1 cellular context compared by ENCODE assay signal in the genomic region with DNA sequence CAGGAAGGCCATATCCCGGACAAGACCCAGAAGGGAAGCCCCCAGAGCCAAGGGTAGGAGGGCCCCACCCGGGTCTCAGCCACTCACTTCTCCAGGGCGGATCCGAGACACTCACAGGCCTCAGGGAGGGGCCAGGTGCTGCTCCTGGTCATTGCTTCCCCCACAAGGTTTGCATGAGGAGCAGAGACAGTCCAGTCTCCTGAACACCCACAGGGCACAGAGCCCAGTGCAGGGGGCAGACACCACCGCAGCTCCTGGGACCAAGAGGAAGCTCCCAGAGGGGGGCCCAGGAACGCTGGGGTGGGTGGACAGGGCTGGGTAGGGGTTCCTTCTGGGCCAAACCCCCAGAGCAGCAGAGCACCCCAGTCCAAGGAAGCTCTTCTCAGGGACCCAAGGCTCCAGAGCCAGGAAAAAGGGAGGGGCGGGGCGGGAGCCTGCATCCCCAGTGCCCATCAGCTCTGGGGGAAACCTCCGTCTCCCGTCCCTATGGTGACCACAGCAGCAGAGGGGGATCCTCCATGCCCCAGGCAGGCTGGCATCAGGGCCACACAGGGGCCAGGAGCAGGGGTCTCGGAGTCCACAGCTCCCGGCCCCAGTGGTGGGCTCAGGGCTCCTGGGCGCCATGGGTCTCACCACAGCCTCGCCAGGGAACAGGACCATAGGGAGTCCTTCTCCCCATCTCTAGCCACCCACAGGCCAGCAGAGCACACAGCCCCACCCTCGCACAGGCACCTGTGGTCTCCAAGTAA.
TF ChIP-seq lines count a peak whose summit lies in the region.

No MANE protein-coding gene starts in this region.

TF ChIP-seq in SK-N-SH treated with all-trans-retinoic acid at 6 μM for 48 hours, 23 proteins besides CTCF, POLR2A, EP300 and RAD21 (continued from another document):
- TF ChIP-seq, protein P1, sequence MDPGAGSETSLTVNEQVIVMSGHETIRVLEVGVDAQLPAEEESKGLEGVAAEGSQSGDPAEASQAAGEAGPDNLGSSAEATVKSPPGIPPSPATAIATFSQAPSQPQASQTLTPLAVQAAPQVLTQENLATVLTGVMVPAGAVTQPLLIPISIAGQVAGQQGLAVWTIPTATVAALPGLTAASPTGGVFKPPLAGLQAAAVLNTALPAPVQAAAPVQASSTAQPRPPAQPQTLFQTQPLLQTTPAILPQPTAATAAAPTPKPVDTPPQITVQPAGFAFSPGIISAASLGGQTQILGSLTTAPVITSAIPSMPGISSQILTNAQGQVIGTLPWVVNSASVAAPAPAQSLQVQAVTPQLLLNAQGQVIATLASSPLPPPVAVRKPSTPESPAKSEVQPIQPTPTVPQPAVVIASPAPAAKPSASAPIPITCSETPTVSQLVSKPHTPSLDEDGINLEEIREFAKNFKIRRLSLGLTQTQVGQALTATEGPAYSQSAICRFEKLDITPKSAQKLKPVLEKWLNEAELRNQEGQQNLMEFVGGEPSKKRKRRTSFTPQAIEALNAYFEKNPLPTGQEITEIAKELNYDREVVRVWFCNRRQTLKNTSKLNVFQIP (CRISPR knock-in tag; IDR thresholded peaks at IDR 0.05; ENCODE audit: borderline replicate concordance, low read depth): no peak
- no peak for TF ChIP-seq RARB (CRISPR knock-in tag; IDR thresholded peaks at IDR 0.05)
- no peak for TF ChIP-seq ESRRG (CRISPR knock-in tag; IDR thresholded peaks at IDR 0.05)
- no peak for TF ChIP-seq SNAI2 (CRISPR knock-in tag; IDR thresholded peaks at IDR 0.05)
- TF ChIP-seq ZNF565 (CRISPR knock-in tag; conservative IDR thresholded peaks at IDR 0.05; ENCODE audit: low read depth): no peak
- no peak for TF ChIP-seq ZNF70 (CRISPR knock-in tag; IDR thresholded peaks at IDR 0.05)
- TF ChIP-seq, protein P2, sequence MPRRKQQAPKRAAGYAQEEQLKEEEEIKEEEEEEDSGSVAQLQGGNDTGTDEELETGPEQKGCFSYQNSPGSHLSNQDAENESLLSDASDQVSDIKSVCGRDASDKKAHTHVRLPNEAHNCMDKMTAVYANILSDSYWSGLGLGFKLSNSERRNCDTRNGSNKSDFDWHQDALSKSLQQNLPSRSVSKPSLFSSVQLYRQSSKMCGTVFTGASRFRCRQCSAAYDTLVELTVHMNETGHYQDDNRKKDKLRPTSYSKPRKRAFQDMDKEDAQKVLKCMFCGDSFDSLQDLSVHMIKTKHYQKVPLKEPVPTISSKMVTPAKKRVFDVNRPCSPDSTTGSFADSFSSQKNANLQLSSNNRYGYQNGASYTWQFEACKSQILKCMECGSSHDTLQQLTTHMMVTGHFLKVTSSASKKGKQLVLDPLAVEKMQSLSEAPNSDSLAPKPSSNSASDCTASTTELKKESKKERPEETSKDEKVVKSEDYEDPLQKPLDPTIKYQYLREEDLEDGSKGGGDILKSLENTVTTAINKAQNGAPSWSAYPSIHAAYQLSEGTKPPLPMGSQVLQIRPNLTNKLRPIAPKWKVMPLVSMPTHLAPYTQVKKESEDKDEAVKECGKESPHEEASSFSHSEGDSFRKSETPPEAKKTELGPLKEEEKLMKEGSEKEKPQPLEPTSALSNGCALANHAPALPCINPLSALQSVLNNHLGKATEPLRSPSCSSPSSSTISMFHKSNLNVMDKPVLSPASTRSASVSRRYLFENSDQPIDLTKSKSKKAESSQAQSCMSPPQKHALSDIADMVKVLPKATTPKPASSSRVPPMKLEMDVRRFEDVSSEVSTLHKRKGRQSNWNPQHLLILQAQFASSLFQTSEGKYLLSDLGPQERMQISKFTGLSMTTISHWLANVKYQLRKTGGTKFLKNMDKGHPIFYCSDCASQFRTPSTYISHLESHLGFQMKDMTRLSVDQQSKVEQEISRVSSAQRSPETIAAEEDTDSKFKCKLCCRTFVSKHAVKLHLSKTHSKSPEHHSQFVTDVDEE (CRISPR knock-in tag; IDR thresholded peaks at IDR 0.05): no peak
- TF ChIP-seq, protein P3, sequence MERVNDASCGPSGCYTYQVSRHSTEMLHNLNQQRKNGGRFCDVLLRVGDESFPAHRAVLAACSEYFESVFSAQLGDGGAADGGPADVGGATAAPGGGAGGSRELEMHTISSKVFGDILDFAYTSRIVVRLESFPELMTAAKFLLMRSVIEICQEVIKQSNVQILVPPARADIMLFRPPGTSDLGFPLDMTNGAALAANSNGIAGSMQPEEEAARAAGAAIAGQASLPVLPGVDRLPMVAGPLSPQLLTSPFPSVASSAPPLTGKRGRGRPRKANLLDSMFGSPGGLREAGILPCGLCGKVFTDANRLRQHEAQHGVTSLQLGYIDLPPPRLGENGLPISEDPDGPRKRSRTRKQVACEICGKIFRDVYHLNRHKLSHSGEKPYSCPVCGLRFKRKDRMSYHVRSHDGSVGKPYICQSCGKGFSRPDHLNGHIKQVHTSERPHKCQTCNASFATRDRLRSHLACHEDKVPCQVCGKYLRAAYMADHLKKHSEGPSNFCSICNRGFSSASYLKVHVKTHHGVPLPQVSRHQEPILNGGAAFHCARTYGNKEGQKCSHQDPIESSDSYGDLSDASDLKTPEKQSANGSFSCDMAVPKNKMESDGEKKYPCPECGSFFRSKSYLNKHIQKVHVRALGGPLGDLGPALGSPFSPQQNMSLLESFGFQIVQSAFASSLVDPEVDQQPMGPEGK (CRISPR knock-in tag; IDR thresholded peaks at IDR 0.05; ENCODE audit: borderline replicate concordance): no peak
- TF ChIP-seq TCF4 (CRISPR knock-in tag; IDR thresholded peaks at IDR 0.05; ENCODE audit: borderline replicate concordance): no peak
